Comparison of ENCODE assay signal across 11 cellular contexts in the genomic region with DNA sequence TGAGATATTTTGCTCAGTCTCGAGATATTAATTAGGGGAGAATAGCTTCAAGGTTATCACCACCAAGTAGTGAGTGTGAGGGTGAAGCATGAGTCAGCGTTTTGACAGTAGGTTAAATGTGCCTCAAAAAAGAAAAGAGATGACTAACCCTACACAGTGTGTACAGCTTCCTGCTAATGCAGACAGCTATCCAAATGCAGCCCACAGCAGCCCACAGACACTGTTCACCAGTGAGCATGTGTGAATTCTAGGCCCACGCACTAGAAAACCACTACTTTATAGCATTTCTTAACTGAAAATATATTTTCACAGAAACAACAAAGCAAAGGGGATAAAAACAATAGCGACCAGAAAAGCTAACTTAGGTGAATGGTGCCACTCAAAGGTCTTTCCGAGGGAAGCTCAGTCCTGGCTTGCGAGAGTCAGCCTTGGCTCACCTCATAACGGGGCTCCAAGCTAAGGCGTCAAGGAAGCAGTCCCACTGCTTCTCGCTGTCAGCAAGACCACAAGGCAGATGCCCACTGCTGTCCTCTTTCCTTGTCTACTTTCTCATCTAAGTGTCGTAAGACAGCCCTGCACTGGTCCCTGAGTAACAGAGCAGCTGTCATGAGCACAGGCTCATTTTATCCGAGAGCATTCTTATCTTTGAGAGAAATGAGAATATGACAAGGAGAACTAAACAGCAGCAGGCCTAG. TPM values are rescaled to one million over a fixed set of nuclear protein-coding genes. Genes with fewer than 3 reads are reported as not detected.
DNase-seq lines count a peak whose midpoint lies in the region; ATAC-seq, FAIRE-seq and TF ChIP-seq lines count a peak whose summit lies in the region.
"Had no signal": no experiment of that assay in that cellular context is flagged by ENCODE, and none has a peak within 500 bp of the region (broad histone marks: within the 10 kb centered on the region; RNA-seq: fewer than 3 reads in every experiment).

No MANE protein-coding gene starts in this region.

- no peak for FAIRE-seq in HepG2 (lab: Jason Lieb, UNC)

- peaks cover 9% of the 10 kb centered on the region for H3K4me1 Mint-ChIP-seq in activated naive CD8-positive, alpha-beta T cell treated with anti-CD3 and anti-CD28 coated beads, Interleukin-2, amount 50 U/mL, for 24 hours
- no peaks in the 10 kb centered on the region for H3K4me1 Mint-ChIP-seq in mesothelial cell of epicardium
- H3K4me1 Mint-ChIP-seq: naive B cell had no signal

- H3K27me3 Mint-ChIP-seq in activated naive CD8-positive, alpha-beta T cell treated with anti-CD3 and anti-CD28 coated beads, Interleukin-2, amount 50 U/mL, for 24 hours, result no peaks in the 10 kb centered on the region
- H3K27me3 Mint-ChIP-seq in mesothelial cell of epicardium (ENCODE audit: low read depth), result no peaks in the 10 kb centered on the region
- H3K27me3 Mint-ChIP-seq: naive B cell had no signal

- H3K9me3 ChIP-seq in HepG2 (ENCODE audit: low read length), result no peaks in the 10 kb centered on the region

- WGBS in HepG2 (ENCODE audit: low lambda C conversion rate), result 91% methylated on average over 9 of the region's 11 CpGs

- TF ChIP-seq RAD21 in HepG2 (CRISPR knock-in tag; IDR thresholded peaks at IDR 0.05), result no peak

- H3K4me3 ChIP-seq in BJ (ENCODE audit: low read depth, low read length), result no peak overlapping the region
- no peak overlapping the region for H3K4me3 ChIP-seq in HepG2 (replicated peaks in 1 of 3; ENCODE audit: insufficient read depth in 1 of 3, low read depth in 2 of 3, low read length in 3 of 3)
- H3K4me3 ChIP-seq: SK-N-MC had no signal

- TF ChIP-seq POLR2A in HepG2 (IDR thresholded peaks at IDR 0.05; ENCODE audit: insufficient read depth in 1 of 2, low read depth in 2 of 2, low read length in 2 of 2), result no peak

- no peak overlapping the region for H3K9ac ChIP-seq in HepG2 (ENCODE audit: insufficient read depth, low read depth, low read length)

- DNase-seq in BJ (ENCODE audit: low read depth), result peak; percentile 7
- DNase-seq in HT-29 (ENCODE audit: low spot score), result peak; percentile 16
- no peak for DNase-seq in activated naive CD8-positive, alpha-beta T cell treated with anti-CD3 and anti-CD28 coated beads, Interleukin-2, amount 50 U/mL, for 24 hours
- DNase-seq in HepG2 (ENCODE audit: low spot score), result no peak
- no peak for DNase-seq in NCI-H510A treated with DMSO at 0.1 percent for 48 hours (lab: John Stamatoyannopoulos, UW)
- no peak for DNase-seq in islet precursor cell
- DNase-seq in mesothelial cell of epicardium (ENCODE audit: low spot score in 2 of 2, unreplicated experiment in 2 of 2), result no peak
- DNase-seq: naive B cell had no signal

- intact Hi-C loops in HepG2 (cut with micrococcal nuclease; ENCODE audit: unreplicated experiment), result no loop called here

- no peaks in the 10 kb centered on the region for H4K20me1 ChIP-seq in HepG2 (ENCODE audit: insufficient read depth, low read length)

- no peak overlapping the region for H3K4me3 Mint-ChIP-seq in activated naive CD8-positive, alpha-beta T cell treated with anti-CD3 and anti-CD28 coated beads, Interleukin-2, amount 50 U/mL, for 24 hours
- no peak overlapping the region for H3K4me3 Mint-ChIP-seq in mesothelial cell of epicardium
- H3K4me3 Mint-ChIP-seq: naive B cell had no signal

- H3K36me3 Mint-ChIP-seq in activated naive CD8-positive, alpha-beta T cell treated with anti-CD3 and anti-CD28 coated beads, Interleukin-2, amount 50 U/mL, for 24 hours (ENCODE audit: low read depth), result peaks cover 16% of the 10 kb centered on the region
- peaks cover 57% of the 10 kb centered on the region for H3K36me3 Mint-ChIP-seq in mesothelial cell of epicardium
- H3K36me3 Mint-ChIP-seq: naive B cell had no signal

- in situ Hi-C loops in HepG2 (cut with HindIII; ENCODE audit: extremely low pct_ligation_motif_present, low pct_unique_long_range_greater_than_20kb), result no loop called here

- H3K4me2 ChIP-seq in HepG2 (ENCODE audit: low read depth, low read length), result no peak overlapping the region

- H3K27ac Mint-ChIP-seq in activated naive CD8-positive, alpha-beta T cell treated with anti-CD3 and anti-CD28 coated beads, Interleukin-2, amount 50 U/mL, for 24 hours, result no peak overlapping the region
- H3K27ac Mint-ChIP-seq in mesothelial cell of epicardium, result no peak overlapping the region
- H3K27ac Mint-ChIP-seq: naive B cell had no signal

- BruUV-seq in HepG2 (replicated peaks; lab: Mats Ljungman, UMichigan), result no TSS peak

- H3K27ac ChIP-seq in HepG2 (ENCODE audit: extremely low read length, insufficient read depth, low read length), result no peak overlapping the region
- H3K27ac ChIP-seq: SK-N-MC had no signal

- H3K4me1 ChIP-seq in HepG2 (ENCODE audit: insufficient read depth, low read length), result peaks cover 6% of the 10 kb centered on the region; the same call in 1 of the 2 replicates

- H2AFZ ChIP-seq in HepG2 (ENCODE audit: low read length), result no peak overlapping the region

- no peaks in the 10 kb centered on the region for H3K27me3 ChIP-seq in BJ (ENCODE audit: control insufficient read depth, insufficient read depth, low read length)
- H3K27me3 ChIP-seq in HepG2 (ENCODE audit: control insufficient read depth in 1 of 2, insufficient read depth in 2 of 2, low read length in 2 of 2), result no peaks in the 10 kb centered on the region

- POLR2A ChIA-PET in BJ (lab: Charles Lee), result interaction anchor here (0.5 kb wide), 1 partner anchor 849 kb away, joined by 4 read pairs; no protein-coding TSS in a partner anchor
- POLR2A ChIA-PET in HepG2 (lab: Yijun Ruan, JAX), result no interaction called here

- CTCF ChIA-PET in BJ (lab: Yijun Ruan, JAX) (no interaction called here), HepG2 (lab: Yijun Ruan, JAX; ENCODE audit: low intra/inter-chr PET ratio, low total read pairs) (no interaction called here)

- TF ChIP-seq CTCF in BJ (IDR thresholded peaks at IDR 0.05; ENCODE audit: insufficient read depth, low read depth, low read length) (no peak), HepG2 (CRISPR knock-in tag; IDR thresholded peaks at IDR 0.05) (no peak), mesothelial cell of epicardium (IDR thresholded peaks at IDR 0.05; ENCODE audit: unreplicated experiment) (no peak)

- H3K9me3 Mint-ChIP-seq in activated naive CD8-positive, alpha-beta T cell treated with anti-CD3 and anti-CD28 coated beads, Interleukin-2, amount 50 U/mL, for 24 hours, result no peaks in the 10 kb centered on the region
- H3K9me3 Mint-ChIP-seq in mesothelial cell of epicardium, result peaks cover 15% of the 10 kb centered on the region
- H3K9me3 Mint-ChIP-seq: naive B cell had no signal

- TF ChIP-seq EP300 in HepG2 (IDR thresholded peaks at IDR 0.05; ENCODE audit: low read depth in 2 of 2, low read length in 2 of 2), result no peak
- TF ChIP-seq EP300 in HepG2 (CRISPR knock-in tag; IDR thresholded peaks at IDR 0.05; ENCODE audit: borderline replicate concordance), result no peak

- no peaks in the 10 kb centered on the region for H3K79me2 ChIP-seq in HepG2 (ENCODE audit: insufficient read depth, low read length)

- H3K36me3 ChIP-seq in BJ (ENCODE audit: control insufficient read depth, insufficient read depth, low read length), result peaks cover 1% of the 10 kb centered on the region; the same call in 1 of the 2 replicates
- H3K36me3 ChIP-seq in HepG2 (replicated peaks in 1 of 2; ENCODE audit: control insufficient read depth in 1 of 2, insufficient read depth in 2 of 2, low read length in 2 of 2), result peaks cover 5 to 12% of the 10 kb centered on the region in 2 experiments; a peak in 4 of 5 replicates

- ATAC-seq in activated naive CD8-positive, alpha-beta T cell treated with anti-CD3 and anti-CD28 coated beads, Interleukin-2, amount 50 U/mL, for 24 hours, result peak; percentile 84
- ATAC-seq in HepG2, result no peak
- no peak for ATAC-seq in HG03135 (IDR thresholded peaks at IDR 0.05; ENCODE audit: unreplicated experiment)

RNA-seq across cellular contexts. Expression of a gene that starts 47.6 kb away (rescaled TPM):
- polyA plus RNA-seq in BJ (2011; rRNA removed) (4.4 and 5.5 TPM in 2 replicates), HepG2 (2011; rRNA removed) (4.7 and 4.8 TPM in 2 replicates)
- polyA minus RNA-seq in BJ (2011; rRNA and poly(A)+ RNA removed), result 4.4 and 6.6 TPM in 2 replicates
- 3.2 and 4.5 TPM in 2 replicates for total RNA-seq in HT-29 (2014; rRNA removed; shearing (Covaris generic))
- total RNA-seq in HepG2 (2016; rRNA removed; fragmentation: Illumina TruSeq; extraction: Trizol) (20.7 and 26.4 TPM in 2 replicates), mesothelial cell of epicardium (18.3 to 21.6 TPM (median 18.4 TPM) in 3 replicates)
- total RNA-seq in HepG2 (2016; cell fraction: cytosol; rRNA removed; fragmentation: Illumina TruSeq; extraction: Trizol; ENCODE audit: low read depth), result 8.9 and 11.8 TPM in 2 replicates
- 19.3 and 25.3 TPM in 2 replicates for total RNA-seq in HepG2 (2016; cell fraction: insoluble cytoplasmic fraction; rRNA removed; fragmentation: Illumina TruSeq; extraction: Trizol)
- 10.5 and 15.0 TPM in 2 replicates for total RNA-seq in HepG2 (2016; cell fraction: membrane; rRNA removed; fragmentation: Illumina TruSeq; extraction: Trizol)
- total RNA-seq in HepG2 (2016; cell fraction: nucleus; rRNA removed; fragmentation: Illumina TruSeq; extraction: Trizol), result 12.6 and 12.9 TPM in 2 replicates
- 2.8 and 4.1 TPM in 2 replicates for polyA plus RNA-seq in HepG2 (2011; cell fraction: cytosol; rRNA removed)
- 4.2 and 8.3 TPM in 2 replicates for polyA plus RNA-seq in HepG2 (2011; cell fraction: nucleus; rRNA removed)
- 10.2 and 11.9 TPM in 2 replicates for polyA plus RNA-seq in HepG2 (2012)
- 1.3 and 2.2 TPM in 2 replicates for polyA plus RNA-seq in HepG2 (2016; cell fraction: cytosol; fragmentation: Illumina TruSeq; extraction: Trizol; ENCODE audit: low read depth)
- polyA plus RNA-seq in HepG2 (2016; cell fraction: insoluble cytoplasmic fraction; fragmentation: Illumina TruSeq; extraction: Trizol; ENCODE audit: low read depth), result 12.3 and 17.6 TPM in 2 replicates
- polyA plus RNA-seq in HepG2 (2016; cell fraction: membrane; fragmentation: Illumina TruSeq; extraction: Trizol; ENCODE audit: low read depth), result 2.7 and 3.8 TPM in 2 replicates
- 12.2 and 12.5 TPM in 2 replicates for polyA plus RNA-seq in HepG2 (2016; cell fraction: nucleus; fragmentation: Illumina TruSeq; extraction: Trizol; ENCODE audit: insufficient read depth, low read depth)
- 3.9 and 8.9 TPM in 2 replicates for polyA minus RNA-seq in HepG2 (2011; rRNA and poly(A)+ RNA removed; ENCODE audit: low replicate concordance)
- 2.0 and 4.0 TPM in 2 replicates for polyA minus RNA-seq in HepG2 (2011; cell fraction: cytosol; rRNA and poly(A)+ RNA removed)
- 7.2 and 11.8 TPM in 2 replicates for polyA minus RNA-seq in HepG2 (2011; cell fraction: nucleus; rRNA and poly(A)+ RNA removed)

RNA-seq across cellular contexts. Expression of a gene that starts 48.6 kb away (rescaled TPM):
- not detected in 2 replicates for polyA plus RNA-seq in BJ (2011; rRNA removed)
- not detected in 2 replicates for polyA minus RNA-seq in BJ (2011; rRNA and poly(A)+ RNA removed)
- total RNA-seq in HT-29 (2014; rRNA removed; shearing (Covaris generic)), result not detected in 2 replicates
- not detected in 2 replicates for total RNA-seq in HepG2 (2016; rRNA removed; fragmentation: Illumina TruSeq; extraction: Trizol)
- total RNA-seq in HepG2 (2016; cell fraction: cytosol; rRNA removed; fragmentation: Illumina TruSeq; extraction: Trizol; ENCODE audit: low read depth), result not detected in 2 replicates
- not detected in 2 replicates for total RNA-seq in HepG2 (2016; cell fraction: insoluble cytoplasmic fraction; rRNA removed; fragmentation: Illumina TruSeq; extraction: Trizol)
- total RNA-seq in HepG2 (2016; cell fraction: membrane; rRNA removed; fragmentation: Illumina TruSeq; extraction: Trizol), result not detected in 2 replicates
- total RNA-seq in HepG2 (2016; cell fraction: nucleus; rRNA removed; fragmentation: Illumina TruSeq; extraction: Trizol), result not detected in 2 replicates
- polyA plus RNA-seq in HepG2 (2011; rRNA removed), result not detected in 2 replicates
- not detected in 2 replicates for polyA plus RNA-seq in HepG2 (2011; cell fraction: cytosol; rRNA removed)
- polyA plus RNA-seq in HepG2 (2011; cell fraction: nucleus; rRNA removed), result not detected in 2 replicates
- 0.15 and 0.17 TPM in 2 replicates for polyA plus RNA-seq in HepG2 (2012)
- not detected in 2 replicates for polyA plus RNA-seq in HepG2 (2016; cell fraction: cytosol; fragmentation: Illumina TruSeq; extraction: Trizol; ENCODE audit: low read depth)
- not detected in 2 replicates for polyA plus RNA-seq in HepG2 (2016; cell fraction: insoluble cytoplasmic fraction; fragmentation: Illumina TruSeq; extraction: Trizol; ENCODE audit: low read depth)
- polyA plus RNA-seq in HepG2 (2016; cell fraction: membrane; fragmentation: Illumina TruSeq; extraction: Trizol; ENCODE audit: low read depth), result not detected in 2 replicates
- polyA plus RNA-seq in HepG2 (2016; cell fraction: nucleus; fragmentation: Illumina TruSeq; extraction: Trizol; ENCODE audit: insufficient read depth, low read depth), result not detected in 2 replicates
- not detected in 2 replicates for polyA minus RNA-seq in HepG2 (2011; rRNA and poly(A)+ RNA removed; ENCODE audit: low replicate concordance)
- polyA minus RNA-seq in HepG2 (2011; cell fraction: cytosol; rRNA and poly(A)+ RNA removed), result not detected in 2 replicates
- not detected in 2 replicates for polyA minus RNA-seq in HepG2 (2011; cell fraction: nucleus; rRNA and poly(A)+ RNA removed)
- 0.22 to 0.38 TPM in 2 of 3 replicates, not detected in the other for total RNA-seq in mesothelial cell of epicardium
- total RNA-seq: subcutaneous adipose tissue had no signal

Comparison
In these comparisons a context has a peak if more than half of its experiments do, and no peak if none do; other contexts are left out.
1. DNase-seq: peak in BJ (single experiment) and HT-29 (single experiment); none in activated naive CD8-positive, alpha-beta T cell treated with anti-CD3 and anti-CD28 coated beads, Interleukin-2, amount 50 U/mL, for 24 hours (single experiment), HepG2 (single experiment), NCI-H510A treated with DMSO at 0.1 percent for 48 hours (single experiment), islet precursor cell (single experiment) and mesothelial cell of epicardium (0 of 2).